ENCODE assay signal across 3 cellular contexts in genomic region chr10:87225148-87225547, GRCh38. TPM values are rescaled to one million over a fixed set of nuclear protein-coding genes. Genes with fewer than 3 reads are reported as not detected.
"Had no signal": no experiment of that assay in that cellular context is flagged by ENCODE, and none has a peak within 500 bp of the region (broad histone marks: within the 10 kb centered on the region; RNA-seq: fewer than 3 reads in every experiment).

NUTM2A (plus strand) TSS chr10:87225448; CDS start chr10:87225831, 383 bp downstream.

RNA-seq across cellular contexts. Expression of gene NUTM2A, which starts in this region (rescaled TPM):
- total RNA-seq: GM23338, H7 had no signal
- polyA plus RNA-seq: GM23248 had no signal
